ENCODE assay signal across 8 cellular contexts in genomic region chrX:46791927-46792825, GRCh38. TPM values are rescaled to one million over a fixed set of nuclear protein-coding genes. Genes with fewer than 3 reads are reported as not detected.
A peak's percentile ranks its signal among the peaks of the same experiment; 100 is the strongest.
DNase-seq lines count a peak whose midpoint lies in the region; ATAC-seq and TF ChIP-seq lines count a peak whose summit lies in the region.

No MANE protein-coding gene starts in this region.

- H3K9me3 ChIP-seq in liver (ENCODE audit: control insufficient read depth in 4 of 4, low read length in 3 of 4): no peaks in the 10 kb centered on the region

- peak overlapping the region; percentile 37 to 79 for H3K27ac ChIP-seq in liver (ENCODE audit: low read depth in 1 of 2, low read length in 2 of 2)

- H3K4me1 ChIP-seq in liver (ENCODE audit: control insufficient read depth in 4 of 4, insufficient read depth in 4 of 4, low read length in 3 of 4): peaks cover 0 to 9% (median 6%) of the 10 kb centered on the region in 4 donors

- TF ChIP-seq RAD21 in liver (IDR thresholded peaks at IDR 0.05): peak in 1 of 2 donors; percentile 6

- H3K36me3 ChIP-seq in liver (ENCODE audit: control insufficient read depth in 4 of 4, insufficient read depth in 3 of 4, low read depth in 1 of 4, low read length in 3 of 4): no peaks in the 10 kb centered on the region

- peak; percentile 63 for DNase-seq in AG20443 (ENCODE audit: low spot score)
- DNase-seq in NCI-H146 treated with DMSO at 0.1 percent for 48 hours (lab: John Stamatoyannopoulos, UW; ENCODE audit: unreplicated experiment): peak; percentile 76
- peak; percentile 93 for DNase-seq in amniotic epithelial cell (ENCODE audit: low read depth)
- DNase-seq in cortex of kidney (lab: John Stamatoyannopoulos, UW): no peak
- DNase-seq in occipital lobe (lab: John Stamatoyannopoulos, UW): no peak

- no peak overlapping the region for H3K9ac ChIP-seq in liver (ENCODE audit: low read depth in 1 of 2, low read length in 2 of 2)

- WGBS in liver: 39% methylated on average over 7 of the region's 7 CpGs

- no peak overlapping the region for H3K4me3 ChIP-seq in liver (ENCODE audit: low read depth in 1 of 3, low read length in 3 of 3)

- TF ChIP-seq CTCF in liver (IDR thresholded peaks at IDR 0.05; ENCODE audit: low read depth, low read length, missing input control): no peak

- no peaks in the 10 kb centered on the region for H3K27me3 ChIP-seq in liver (ENCODE audit: control insufficient read depth in 4 of 4, insufficient read depth in 4 of 4, low read length in 3 of 4)

- ATAC-seq in GM19023 (IDR thresholded peaks at IDR 0.05; ENCODE audit: unreplicated experiment) (peak; percentile 45), HG02970 (IDR thresholded peaks at IDR 0.05; ENCODE audit: low FRiP score, unreplicated experiment) (no peak)

TF ChIP-seq in liver, 16 proteins besides CTCF, POLR2A, EP300 and RAD21:
- peak in 1 of 2 donors; percentile 57 for TF ChIP-seq JUND (IDR thresholded peaks at IDR 0.05)
- peak; percentile 5 to 10 for TF ChIP-seq HNF4A (conservative IDR thresholded peaks at IDR 0.05)
- no peak for TF ChIP-seq TAF1 (conservative IDR thresholded peaks at IDR 0.05)
- TF ChIP-seq MAX (IDR thresholded peaks at IDR 0.05): no peak
- no peak for TF ChIP-seq HNF4G (IDR thresholded peaks at IDR 0.05)
- TF ChIP-seq EGR1 (IDR thresholded peaks at IDR 0.05; ENCODE audit: low read depth in 2 of 2): no peak
- peak; percentile 71 for TF ChIP-seq YY1 (IDR thresholded peaks at IDR 0.05)
- TF ChIP-seq FOXA1 (IDR thresholded peaks at IDR 0.05): no peak
- TF ChIP-seq NR2F2 (IDR thresholded peaks at IDR 0.05): no peak
- TF ChIP-seq FOXA2 (IDR thresholded peaks at IDR 0.05): no peak
- TF ChIP-seq ZBTB33 (IDR thresholded peaks at IDR 0.05): peak; percentile 10
- no peak for TF ChIP-seq REST (IDR thresholded peaks at IDR 0.05)
- no peak for TF ChIP-seq GABPA (IDR thresholded peaks at IDR 0.05 in 1 of 2, conservative IDR thresholded peaks at IDR 0.05 in 1 of 2)
- no peak for TF ChIP-seq RXRA (IDR thresholded peaks at IDR 0.05)
- TF ChIP-seq SP1 (IDR thresholded peaks at IDR 0.05): peak; percentile 51
- no peak for TF ChIP-seq ATF3 (IDR thresholded peaks at IDR 0.05)

RNA-seq across cellular contexts. Expression of gene SLC9A7, which starts 33.3 kb away (rescaled TPM):
- total RNA-seq in liver (10 to 100 TPM in 1 of 2 donors, 1 to 10 TPM in 1; 2.6 to 13.2 TPM), occipital lobe (26.2 TPM)
- polyA plus RNA-seq in liver: 1 to 10 TPM; 2.3 to 3.6 TPM

RNA-seq across cellular contexts. Expression of gene RP2, which starts 44.7 kb away (rescaled TPM):
- total RNA-seq in liver (10 to 100 TPM; 10.5 to 11.5 TPM), occipital lobe (25.1 TPM)
- 1 to 10 TPM; 3.2 to 4.1 TPM for polyA plus RNA-seq in liver

Comparison
In these comparisons a context has a peak if more than half of its experiments do, and no peak if none do; other contexts are left out.
1. DNase-seq: peak in AG20443 (single experiment), NCI-H146 treated with DMSO at 0.1 percent for 48 hours (single experiment) and amniotic epithelial cell (single experiment); none in cortex of kidney (single experiment) and occipital lobe (single experiment).